ENCODE assay signal across 13 cellular contexts in genomic region chr13:27917121-27917947, GRCh38. TPM values are rescaled to one million over a fixed set of nuclear protein-coding genes. Genes with fewer than 3 reads are reported as not detected.
DNase-seq lines count a peak whose midpoint lies in the region; ATAC-seq and TF ChIP-seq lines count a peak whose summit lies in the region.
"Had no signal": no experiment of that assay in that cellular context is flagged by ENCODE, and none has a peak within 500 bp of the region (broad histone marks: within the 10 kb centered on the region; RNA-seq: fewer than 3 reads in every experiment).

No MANE protein-coding gene starts in this region.

- H3K9me3 ChIP-seq in esophagus muscularis mucosa (no peaks in the 10 kb centered on the region), smooth muscle cell (replicated peaks; ENCODE audit: low read depth) (no peaks in the 10 kb centered on the region)
- H3K9me3 ChIP-seq: gastrocnemius medialis had no signal

- H3K9me3 Mint-ChIP-seq in activated T-cell treated with anti-CD3 and anti-CD28 coated beads, Interleukin-2, amount 50 U/mL, for 24 hours: no peaks in the 10 kb centered on the region

- peaks cover 83% of the 10 kb centered on the region for H3K27me3 Mint-ChIP-seq in activated T-cell treated with anti-CD3 and anti-CD28 coated beads, Interleukin-2, amount 50 U/mL, for 24 hours

- no peak for TF ChIP-seq EP300 in esophagus muscularis mucosa (IDR thresholded peaks at IDR 0.05)

- no peak for TF ChIP-seq POLR2A in esophagus muscularis mucosa (IDR thresholded peaks at IDR 0.05; ENCODE audit: low read depth)

- ATAC-seq in activated CD4-positive, CD25-positive, alpha-beta regulatory T cell treated with anti-CD3 and anti-CD28 coated beads, Interleukin-2, amount 50 U/mL, for 24 hours: no peak
- no peak for ATAC-seq in GM21529 (IDR thresholded peaks at IDR 0.05; ENCODE audit: unreplicated experiment)
- ATAC-seq: gastrocnemius medialis had no signal

- peak overlapping the region; percentile 50 for H3K4me3 Mint-ChIP-seq in activated T-cell treated with anti-CD3 and anti-CD28 coated beads, Interleukin-2, amount 50 U/mL, for 24 hours

- no peaks in the 10 kb centered on the region for H3K79me2 ChIP-seq in smooth muscle cell (ENCODE audit: low read depth)

- H3K36me3 ChIP-seq in esophagus muscularis mucosa (no peaks in the 10 kb centered on the region), smooth muscle cell (ENCODE audit: low read depth) (no peaks in the 10 kb centered on the region)
- H3K36me3 ChIP-seq: gastrocnemius medialis had no signal

- H3K27ac ChIP-seq in esophagus muscularis mucosa (replicated peaks in 1 of 4) (no peak overlapping the region), smooth muscle cell (ENCODE audit: low read depth) (no peak overlapping the region)
- H3K27ac ChIP-seq: gastrocnemius medialis had no signal

- no peaks in the 10 kb centered on the region for H3F3A ChIP-seq in smooth muscle cell (ENCODE audit: low read depth)

- H4K20me1 ChIP-seq in smooth muscle cell (ENCODE audit: low read depth): no peaks in the 10 kb centered on the region

- 4% methylated on average over 48 of the region's 48 CpGs for WGBS in esophagus muscularis mucosa
- WGBS in smooth muscle cell (ENCODE audit: low lambda C conversion rate): 3% methylated on average over 48 of the region's 48 CpGs

- intact Hi-C loops in esophagus muscularis mucosa (cut with DNase I) (no loop called here), posterior vena cava (cut with DNase I) (no loop called here)

- H3K4me1 ChIP-seq in esophagus muscularis mucosa: peaks cover 25 to 54% (median 53%) of the 10 kb centered on the region in 4 donors
- H3K4me1 ChIP-seq in smooth muscle cell (ENCODE audit: low read depth): peaks cover 18% of the 10 kb centered on the region

- peaks cover 34% of the 10 kb centered on the region for H3K4me1 Mint-ChIP-seq in activated T-cell treated with anti-CD3 and anti-CD28 coated beads, Interleukin-2, amount 50 U/mL, for 24 hours (ENCODE audit: low read depth)

- peak overlapping the region in 2 of 4 donors; percentile 13 to 23 for H3K4me3 ChIP-seq in esophagus muscularis mucosa
- H3K4me3 ChIP-seq in smooth muscle cell: peak overlapping the region; percentile 40

- H2AFZ ChIP-seq in smooth muscle cell (ENCODE audit: low read depth): no peak overlapping the region

- H3K27me3 ChIP-seq in esophagus muscularis mucosa: peaks cover 0 to 100% (median 68%) of the 10 kb centered on the region in 4 donors
- H3K27me3 ChIP-seq in smooth muscle cell (ENCODE audit: low read depth): peaks cover 100% of the 10 kb centered on the region

- TF ChIP-seq CTCF in esophagus muscularis mucosa (IDR thresholded peaks at IDR 0.05): no peak
- TF ChIP-seq CTCF in smooth muscle cell (IDR thresholded peaks at IDR 0.05; ENCODE audit: borderline replicate concordance, insufficient read depth, poor library complexity, severe bottlenecking): no peak

- peak overlapping the region; percentile 76 for H3K4me2 ChIP-seq in smooth muscle cell

- DNase-seq in activated T-cell treated with anti-CD3 and anti-CD28 coated beads, Interleukin-2, amount 50 U/mL, for 24 hours: no peak
- DNase-seq in activated T-cell treated with anti-CD3 and anti-CD28 coated beads for 4 hours (no peak), NCI-H748 (lab: John Stamatoyannopoulos, UW; ENCODE audit: unreplicated experiment) (peak; percentile 92), esophagus muscularis mucosa (ENCODE audit: extremely low spot score) (peak; percentile 24), smooth muscle cell (lab: John Stamatoyannopoulos, UW; ENCODE audit: unreplicated experiment) (no peak), posterior vena cava (ENCODE audit: low spot score) (no peak)
- DNase-seq: cortex of kidney, gastrocnemius medialis, mesendoderm, NCI-H1417 treated with DMSO at 0.1 percent for 48 hours had no signal

- peak overlapping the region; percentile 55 for H3K27ac Mint-ChIP-seq in activated T-cell treated with anti-CD3 and anti-CD28 coated beads, Interleukin-2, amount 50 U/mL, for 24 hours

- no peaks in the 10 kb centered on the region for H3K36me3 Mint-ChIP-seq in activated T-cell treated with anti-CD3 and anti-CD28 coated beads, Interleukin-2, amount 50 U/mL, for 24 hours (ENCODE audit: low read depth)

- no peak overlapping the region for H3K9ac ChIP-seq in smooth muscle cell (ENCODE audit: low read depth)

RNA-seq across cellular contexts. Expression of gene PDX1, which starts 2.5 kb away (rescaled TPM):
- total RNA-seq in esophagus muscularis mucosa: not detected
- total RNA-seq in smooth muscle cell: not detected in 2 replicates
- polyA plus RNA-seq in smooth muscle cell: not detected in 2 replicates
- not detected for total RNA-seq in posterior vena cava
- total RNA-seq: gastrocnemius medialis, skeletal muscle tissue had no signal

RNA-seq across cellular contexts. Expression of gene CDX2, which starts 51.8 kb away (rescaled TPM):
- total RNA-seq in esophagus muscularis mucosa: under 1 TPM in 1 of 4 donors, not detected in 3; 0.17 TPM
- total RNA-seq in smooth muscle cell: 0.04 and 0.18 TPM in 2 replicates
- polyA plus RNA-seq in smooth muscle cell: 0.31 and 0.45 TPM in 2 replicates
- total RNA-seq in posterior vena cava: not detected
- total RNA-seq: skeletal muscle tissue had no signal

Comparison
In these comparisons a context has a peak if more than half of its experiments do, and no peak if none do; other contexts are left out.
1. DNase-seq: peak in NCI-H748 (single experiment) and esophagus muscularis mucosa (single experiment); none in activated T-cell treated with anti-CD3 and anti-CD28 coated beads, Interleukin-2, amount 50 U/mL, for 24 hours (single experiment), activated T-cell treated with anti-CD3 and anti-CD28 coated beads for 4 hours (single experiment), smooth muscle cell (single experiment) and posterior vena cava (single experiment).